In genomic region chr17:1829189-1829578, GRCh38 we compare ENCODE assay signal across 8 cellular contexts. TPM values are rescaled to one million over a fixed set of nuclear protein-coding genes. Genes with fewer than 3 reads are reported as not detected.
A peak's percentile ranks its signal among the peaks of the same experiment; 100 is the strongest.
DNase-seq lines count a peak whose midpoint lies in the region; ATAC-seq and TF ChIP-seq lines count a peak whose summit lies in the region.

No MANE protein-coding gene starts in this region.

- H3K9me3 ChIP-seq in heart right ventricle: no peaks in the 10 kb centered on the region

- 1 to 2% methylated on average over 13 of the region's 13 CpGs for WGBS in heart right ventricle, 2 donors

- peaks cover 1% of the 10 kb centered on the region for H3K36me3 ChIP-seq in GM06990 (ENCODE audit: control insufficient read depth, insufficient read depth, low read length)
- H3K36me3 ChIP-seq in heart right ventricle: peaks cover 0 to 52% (median 12%) of the 10 kb centered on the region in 9 donors
- H3K36me3 ChIP-seq in rectal smooth muscle tissue (ENCODE audit: control insufficient read depth, insufficient read depth, low read length): no peaks in the 10 kb centered on the region

- H3K4me1 ChIP-seq in heart right ventricle: peaks cover 2 to 38% (median 18%) of the 10 kb centered on the region in 9 donors
- peaks cover 5% of the 10 kb centered on the region for H3K4me1 ChIP-seq in rectal smooth muscle tissue (ENCODE audit: control insufficient read depth, insufficient read depth, low read length)

- no peaks in the 10 kb centered on the region for H3K27me3 ChIP-seq in GM06990 (replicated peaks; ENCODE audit: control insufficient read depth, insufficient read depth, low read length)
- H3K27me3 ChIP-seq in heart right ventricle: no peaks in the 10 kb centered on the region
- H3K27me3 ChIP-seq in rectal smooth muscle tissue (ENCODE audit: control insufficient read depth, insufficient read depth, low read length): no peaks in the 10 kb centered on the region

- H3K27ac ChIP-seq in heart right ventricle (peak overlapping the region; percentile 44 to 91 (median 88)), rectal smooth muscle tissue (ENCODE audit: low read depth, low read length) (peak overlapping the region; percentile 80)

- no peak for TF ChIP-seq CTCF in GM06990 (IDR thresholded peaks at IDR 0.05; ENCODE audit: insufficient read depth, low read length, poor library complexity, severe bottlenecking)
- TF ChIP-seq CTCF in WI38 (IDR thresholded peaks at IDR 0.05; ENCODE audit: low read depth, low read length): no peak
- no peak for TF ChIP-seq CTCF in heart right ventricle (IDR thresholded peaks at IDR 0.05)

- intact Hi-C loops in heart right ventricle (cut with DNase I): loop anchor here in 1 of 10 donors (2.0 kb wide), 1 partner anchor 42 kb away; no protein-coding TSS in a partner anchor

- peak overlapping the region; percentile 57 for H3K9ac ChIP-seq in rectal smooth muscle tissue (ENCODE audit: low read length)

- H3K4me3 ChIP-seq in GM06990 (replicated peaks; ENCODE audit: low read depth, low read length) (peak overlapping the region; percentile 88), WI38 (ENCODE audit: low read depth, low read length) (peak overlapping the region; percentile 69), heart right ventricle (peak overlapping the region; percentile 50 to 97 (median 79)), rectal smooth muscle tissue (ENCODE audit: low read length) (peak overlapping the region; percentile 89)

- ATAC-seq in HG02885 (IDR thresholded peaks at IDR 0.05; ENCODE audit: poor library complexity, unreplicated experiment) (peak; percentile 19), heart right ventricle (peak; percentile 4 to 45 (median 26))

- no peak for DNase-seq in GM06990 (ENCODE audit: extremely low read depth, insufficient read length)
- DNase-seq in heart right ventricle: peak in 1 of 2 donors; percentile 17
- DNase-seq in midbrain (lab: John Stamatoyannopoulos, UW): no peak
- no peak for DNase-seq in stimulated activated naive CD4-positive, alpha-beta T cell treated with Interleukin-2 at 50 U/mL for 16 hours (lab: John Stamatoyannopoulos, UW)
- DNase-seq in NCI-H1105 treated with DMSO at 0.1 percent for 48 hours (lab: John Stamatoyannopoulos, UW): no peak

RNA-seq across cellular contexts. Expression of gene SMYD4, which starts 0.5 kb away (rescaled TPM):
- total RNA-seq in heart right ventricle: 10 to 100 TPM in 4 of 10 donors, 1 to 10 TPM in 6; 7.2 to 13.5 (median 9.3) TPM
- polyA plus RNA-seq in heart right ventricle: 1 to 10 TPM; 4.6 to 6.9 TPM

RNA-seq across cellular contexts. Expression of gene RPA1, which starts 0.6 kb away (rescaled TPM):
- 10 to 100 TPM; 51.1 to 96.6 (median 75.4) TPM for total RNA-seq in heart right ventricle
- 10 to 100 TPM in 1 of 2 donors, 1 to 10 TPM in 1; 7.2 to 32.3 TPM for polyA plus RNA-seq in heart right ventricle
